ENCODE assay signal across 8 cellular contexts in the genomic region with DNA sequence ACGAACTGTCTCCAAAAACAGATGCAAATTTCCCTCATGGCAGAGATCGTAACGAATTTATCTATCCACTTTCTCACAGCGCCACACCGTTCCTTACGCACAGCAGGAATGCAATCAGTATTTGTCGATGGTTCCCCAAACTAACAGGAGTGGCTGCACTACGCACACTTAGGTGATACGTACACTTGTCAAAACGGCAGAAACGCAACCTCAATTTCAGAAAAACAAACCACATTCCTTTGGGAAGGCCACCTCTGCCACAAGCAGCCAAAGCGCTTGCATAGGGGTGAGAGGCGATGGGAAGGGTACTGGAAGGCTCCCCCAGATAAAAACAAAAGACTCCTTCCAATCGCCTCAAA. TPM values are rescaled to one million over a fixed set of nuclear protein-coding genes. Genes with fewer than 3 reads are reported as not detected.
A peak's percentile ranks its signal among the peaks of the same experiment; 100 is the strongest.
DNase-seq lines count a peak whose midpoint lies in the region; ATAC-seq and TF ChIP-seq lines count a peak whose summit lies in the region.

No MANE protein-coding gene starts in this region.

- ATAC-seq in GM19023 (IDR thresholded peaks at IDR 0.05; ENCODE audit: unreplicated experiment), result peak; percentile 22
- ATAC-seq in HG03139 (IDR thresholded peaks at IDR 0.05; ENCODE audit: unreplicated experiment), result peak; percentile 18
- ATAC-seq in lower lobe of right lung, result peak; percentile 59 to 71
- no peak for ATAC-seq in thoracic aorta (ENCODE audit: insufficient number of reproducible peaks, low FRiP score, low read depth)

- H3K36me3 ChIP-seq in Peyer's patch, result no peaks in the 10 kb centered on the region
- no peaks in the 10 kb centered on the region for H3K36me3 ChIP-seq in lower lobe of right lung
- no peaks in the 10 kb centered on the region for H3K36me3 ChIP-seq in thoracic aorta

- TF ChIP-seq POLR2A in Peyer's patch (IDR thresholded peaks at IDR 0.05), result no peak

- peak overlapping the region; percentile 80 to 92 (median 84) for H3K27ac ChIP-seq in Peyer's patch
- peak overlapping the region; percentile 94 for H3K27ac ChIP-seq in lower lobe of right lung
- H3K27ac ChIP-seq in thoracic aorta, result peak overlapping the region; percentile 60 to 76

- TF ChIP-seq CTCF in Peyer's patch (IDR thresholded peaks at IDR 0.05) (no peak), lower lobe of right lung (IDR thresholded peaks at IDR 0.05) (no peak), thoracic aorta (IDR thresholded peaks at IDR 0.05) (no peak)

- peaks cover 0 to 12% (median 0%) of the 10 kb centered on the region in 4 donors for H3K4me1 ChIP-seq in Peyer's patch
- H3K4me1 ChIP-seq in lower lobe of right lung, result peaks cover 22% of the 10 kb centered on the region
- peaks cover 10 to 21% of the 10 kb centered on the region in 2 donors for H3K4me1 ChIP-seq in thoracic aorta (ENCODE audit: control insufficient read depth in 1 of 2, low read depth in 2 of 2)

- DNase-seq in Ammon's horn (ENCODE audit: low spot score), result peak; percentile 60
- peak in 1 of 3 donors; percentile 47 for DNase-seq in Peyer's patch
- DNase-seq in dermis blood vessel endothelial cell, result peak; percentile 54
- no peak for DNase-seq in lower lobe of right lung
- no peak for DNase-seq in thoracic aorta (ENCODE audit: low spot score)
- no peak for DNase-seq in central memory CD4-positive, alpha-beta T cell

- no peaks in the 10 kb centered on the region for H3K9me3 ChIP-seq in Peyer's patch
- no peaks in the 10 kb centered on the region for H3K9me3 ChIP-seq in lower lobe of right lung
- no peaks in the 10 kb centered on the region for H3K9me3 ChIP-seq in thoracic aorta

- H3K27me3 ChIP-seq in Peyer's patch, result no peaks in the 10 kb centered on the region
- no peaks in the 10 kb centered on the region for H3K27me3 ChIP-seq in lower lobe of right lung (ENCODE audit: low read depth)
- H3K27me3 ChIP-seq in thoracic aorta (replicated peaks; ENCODE audit: insufficient read depth), result no peaks in the 10 kb centered on the region

- intact Hi-C loops in lower lobe of right lung (cut with DNase I), result no loop called here

- H3K4me3 ChIP-seq in Peyer's patch (peak overlapping the region; percentile 73 to 82 (median 78)), lower lobe of right lung (peak overlapping the region; percentile 92), thoracic aorta (peak overlapping the region; percentile 70)

RNA-seq across cellular contexts. Expression of a gene that starts 0.6 kb away (rescaled TPM):
- 10 to 100 TPM; 19.6 to 62.7 (median 35.5) TPM for total RNA-seq in Peyer's patch
- total RNA-seq in dermis blood vessel endothelial cell, result 28.2 and 35.8 TPM in 2 replicates
- 29.6 TPM for total RNA-seq in lower lobe of right lung
- 10 to 100 TPM; 21.3 to 36.0 TPM for total RNA-seq in thoracic aorta

RNA-seq across cellular contexts. Expression of a gene that starts 10.7 kb away (rescaled TPM):
- total RNA-seq in Peyer's patch (10 to 100 TPM; 15.9 to 33.0 (median 19.2) TPM), dermis blood vessel endothelial cell (17.4 and 21.1 TPM in 2 replicates), lower lobe of right lung (18.3 TPM), thoracic aorta (10 to 100 TPM; 13.9 to 23.8 TPM)

Comparison
In these comparisons a context has a peak if more than half of its experiments do, and no peak if none do; other contexts are left out.
1. DNase-seq: peak in Ammon's horn (single experiment) and dermis blood vessel endothelial cell (single experiment); none in lower lobe of right lung (single experiment), thoracic aorta (single experiment) and central memory CD4-positive, alpha-beta T cell (single experiment).
2. Peak in every context shown above with its lines, with median percentiles within 50 percentile points of each other: H3K27ac ChIP-seq and H3K4me3 ChIP-seq.